ENCODE assay signal across 8 cellular contexts in the genomic region with DNA sequence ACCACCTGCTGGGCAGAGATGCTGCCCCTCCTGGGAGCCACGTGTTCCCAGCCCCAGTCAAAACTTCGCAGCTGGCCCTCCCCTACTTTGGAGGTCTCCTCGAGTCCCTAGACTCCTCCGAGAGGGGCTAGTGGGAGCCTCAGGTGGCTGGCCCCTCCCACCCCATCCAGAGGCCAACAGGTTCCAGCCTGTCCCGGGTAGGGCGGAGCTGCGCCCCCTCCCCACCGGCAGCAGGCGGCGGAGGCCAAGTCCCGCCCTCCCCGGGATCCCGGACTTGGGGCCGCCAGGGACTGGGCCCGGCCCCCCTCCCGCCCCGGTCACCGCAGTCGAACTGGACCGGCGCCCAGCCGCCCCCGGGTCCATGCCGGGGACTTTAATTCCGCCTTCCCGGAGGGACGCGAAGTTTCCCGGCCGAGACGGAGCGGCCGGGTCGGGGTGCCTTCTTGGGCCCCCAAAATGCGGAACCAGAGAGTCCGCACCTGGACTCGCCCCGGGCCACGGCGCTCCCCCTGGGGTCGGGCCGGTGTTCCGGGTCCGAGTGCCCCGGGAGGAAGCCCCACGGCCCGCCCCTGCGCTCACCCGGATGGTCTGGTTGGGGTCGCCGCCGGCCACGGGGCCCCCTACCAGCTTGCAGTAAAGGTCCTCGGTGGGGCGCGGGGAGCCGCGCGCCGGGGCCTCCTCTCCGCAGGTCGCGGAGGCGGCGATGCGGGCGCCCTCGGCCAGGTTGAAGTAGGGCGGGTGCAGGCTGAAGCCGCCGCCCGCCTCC. TPM values are rescaled to one million over a fixed set of nuclear protein-coding genes. Genes with fewer than 3 reads are reported as not detected.
DNase-seq lines count a peak whose midpoint lies in the region; ATAC-seq, FAIRE-seq and TF ChIP-seq lines count a peak whose summit lies in the region.

No MANE protein-coding gene starts in this region.

- CTCF ChIA-PET in endothelial cell of umbilical vein (lab: Charles Lee) = interaction anchor here (1.3 to 9.9 kb wide), 5 partner anchors 9 to 66 kb away, joined by 4 to 179 read pairs (median 6); partner anchors contain the start of gene RPS21
- CTCF ChIA-PET in naive thymus-derived CD4-positive, alpha-beta T cell (lab: Charles Lee) = no interaction called here
- CTCF ChIA-PET in activated naive CD4-positive, alpha-beta T cell treated with anti-CD3 and anti-CD28 coated beads for 36 hours (lab: Charles Lee) = no interaction called here

- H3K27me3 ChIP-seq in endothelial cell of umbilical vein (ENCODE audit: control insufficient read depth in 2 of 2, insufficient read depth in 2 of 2, low read length in 2 of 2) = no peaks in the 10 kb centered on the region
- peaks cover 0 to 20% of the 10 kb centered on the region in 2 donors for H3K27me3 ChIP-seq in naive thymus-derived CD4-positive, alpha-beta T cell (ENCODE audit: control insufficient read depth in 2 of 2, insufficient read depth in 2 of 2, low read length in 2 of 2)

- FAIRE-seq in GM12892 (lab: Jason Lieb, UNC) (no peak), endothelial cell of umbilical vein (lab: Jason Lieb, UNC) (no peak), GM19239 (lab: Jason Lieb, UNC) (no peak)

- no peak overlapping the region for H2AFZ ChIP-seq in endothelial cell of umbilical vein (ENCODE audit: low read depth, low read length)

- H3K9me3 Mint-ChIP-seq in naive thymus-derived CD4-positive, alpha-beta T cell = no peaks in the 10 kb centered on the region
- H3K9me3 Mint-ChIP-seq in activated naive CD4-positive, alpha-beta T cell treated with anti-CD3 and anti-CD28 coated beads for 36 hours = no peaks in the 10 kb centered on the region

- TF ChIP-seq POLR2A in GM12892 (IDR thresholded peaks at IDR 0.05; ENCODE audit: low read depth, low read length) (no peak), endothelial cell of umbilical vein (IDR thresholded peaks at IDR 0.05; ENCODE audit: low read depth, low read length) (no peak)

- no peak for TF ChIP-seq CTCF in endothelial cell of umbilical vein (IDR thresholded peaks at IDR 0.05; ENCODE audit: extremely low read depth in 1 of 2, insufficient read depth in 1 of 2, low read depth in 1 of 2, low read length in 2 of 2)

- DNase-seq in GM12892 (ENCODE audit: insufficient read length) = peak; percentile 59
- DNase-seq in NCI-H510A (lab: John Stamatoyannopoulos, UW) = peak; percentile 68
- no peak for DNase-seq in endothelial cell of umbilical vein (ENCODE audit: low read depth, low spot score)
- no peak for DNase-seq in naive thymus-derived CD4-positive, alpha-beta T cell
- no peak for DNase-seq in NCI-H2081 treated with DMSO at 0.1 percent for 48 hours (lab: John Stamatoyannopoulos, UW)
- DNase-seq in GM19239 (ENCODE audit: insufficient read length, low spot score) = no peak
- no peak for DNase-seq in activated naive CD4-positive, alpha-beta T cell treated with anti-CD3 and anti-CD28 coated beads for 36 hours
- no peak for DNase-seq in activated CD4-positive, alpha-beta T cell treated with anti-CD3 and anti-CD28 coated beads, Interleukin-2, amount 50 U/mL, for 1 hour

- dilution Hi-C loops in endothelial cell of umbilical vein (cut with MboI; ENCODE audit: extremely low pct_ligation_motif_present, low sequenced_read_pairs) = no loop called here

- H3K4me1 ChIP-seq in endothelial cell of umbilical vein (ENCODE audit: control insufficient read depth, extremely low read depth, insufficient read depth, low read length) = peaks cover 50% of the 10 kb centered on the region
- H3K4me1 ChIP-seq in naive thymus-derived CD4-positive, alpha-beta T cell (ENCODE audit: control insufficient read depth in 2 of 2, insufficient read depth in 2 of 2, low read length in 2 of 2) = peaks cover 0 to 11% of the 10 kb centered on the region in 2 donors

- peak overlapping the region; percentile 57 for H3K4me2 ChIP-seq in endothelial cell of umbilical vein (ENCODE audit: insufficient read depth, low read length)

- no peaks in the 10 kb centered on the region for H3K9me3 ChIP-seq in endothelial cell of umbilical vein (replicated peaks; ENCODE audit: control insufficient read depth, insufficient read depth, low read length)
- no peaks in the 10 kb centered on the region for H3K9me3 ChIP-seq in naive thymus-derived CD4-positive, alpha-beta T cell (ENCODE audit: control insufficient read depth in 2 of 3, low read length in 3 of 3)

- H3K36me3 ChIP-seq in endothelial cell of umbilical vein (ENCODE audit: control insufficient read depth in 2 of 2, extremely low read depth in 1 of 2, insufficient read depth in 2 of 2, low read length in 2 of 2) = no peaks in the 10 kb centered on the region
- H3K36me3 ChIP-seq in naive thymus-derived CD4-positive, alpha-beta T cell (ENCODE audit: control insufficient read depth in 2 of 3, insufficient read depth in 3 of 3, low read length in 3 of 3) = no peaks in the 10 kb centered on the region

- peaks cover 51% of the 10 kb centered on the region for H3K79me2 ChIP-seq in endothelial cell of umbilical vein (ENCODE audit: control insufficient read depth, insufficient read depth, low read length)

- intact Hi-C loops in endothelial cell of umbilical vein (cut with micrococcal nuclease) = no loop called here
- intact Hi-C loops in naive thymus-derived CD4-positive, alpha-beta T cell (cut with micrococcal nuclease) = loop anchor here in 1 of 2 donors (5.0 kb wide), 1 partner anchor 64 kb away; the partner anchor contains the start of gene ADRM1
- intact Hi-C loops in activated naive CD4-positive, alpha-beta T cell treated with anti-CD3 and anti-CD28 coated beads for 36 hours (cut with micrococcal nuclease) = loop anchor here (5.0 kb wide), 1 partner anchor 64 kb away; the partner anchor contains the start of gene ADRM1

- H4K20me1 ChIP-seq in endothelial cell of umbilical vein (replicated peaks; ENCODE audit: control insufficient read depth, extremely low read depth, insufficient read depth, low read length) = no peaks in the 10 kb centered on the region

- H3K27me3 Mint-ChIP-seq in naive thymus-derived CD4-positive, alpha-beta T cell = peaks cover 13 to 34% (median 21%) of the 10 kb centered on the region in 5 donors
- H3K27me3 Mint-ChIP-seq in activated naive CD4-positive, alpha-beta T cell treated with anti-CD3 and anti-CD28 coated beads for 36 hours (ENCODE audit: low read depth) = peaks cover 21% of the 10 kb centered on the region

- H3K4me3 Mint-ChIP-seq in naive thymus-derived CD4-positive, alpha-beta T cell = peak overlapping the region in 4 of 10 donors; percentile 12 to 47 (median 35)
- no peak overlapping the region for H3K4me3 Mint-ChIP-seq in activated naive CD4-positive, alpha-beta T cell treated with anti-CD3 and anti-CD28 coated beads for 36 hours

- H3K4me1 Mint-ChIP-seq in naive thymus-derived CD4-positive, alpha-beta T cell = peaks cover 0 to 8% (median 0%) of the 10 kb centered on the region in 7 donors
- H3K4me1 Mint-ChIP-seq in activated naive CD4-positive, alpha-beta T cell treated with anti-CD3 and anti-CD28 coated beads for 36 hours (ENCODE audit: low read depth) = peaks cover 6% of the 10 kb centered on the region

- no peak overlapping the region for H3K27ac Mint-ChIP-seq in naive thymus-derived CD4-positive, alpha-beta T cell
- H3K27ac Mint-ChIP-seq in activated naive CD4-positive, alpha-beta T cell treated with anti-CD3 and anti-CD28 coated beads for 36 hours = no peak overlapping the region

- peak; percentile 4 for ATAC-seq in naive thymus-derived CD4-positive, alpha-beta T cell

- no TSS peak for BruUV-seq in endothelial cell of umbilical vein (replicated peaks; lab: Mats Ljungman, UMichigan)

- H3K36me3 Mint-ChIP-seq in naive thymus-derived CD4-positive, alpha-beta T cell = no peaks in the 10 kb centered on the region
- H3K36me3 Mint-ChIP-seq in activated naive CD4-positive, alpha-beta T cell treated with anti-CD3 and anti-CD28 coated beads for 36 hours (ENCODE audit: low read depth) = no peaks in the 10 kb centered on the region

- peak overlapping the region; percentile 21 for H3K27ac ChIP-seq in endothelial cell of umbilical vein (ENCODE audit: insufficient read depth, low read depth, low read length)
- no peak overlapping the region for H3K27ac ChIP-seq in naive thymus-derived CD4-positive, alpha-beta T cell (ENCODE audit: low read depth, low read length)

- peak overlapping the region; percentile 71 for H3K9ac ChIP-seq in endothelial cell of umbilical vein (replicated peaks; ENCODE audit: extremely low read depth, insufficient read depth, low read length)

- POLR2A ChIA-PET in endothelial cell of umbilical vein (lab: Charles Lee) = no interaction called here
- POLR2A ChIA-PET in naive thymus-derived CD4-positive, alpha-beta T cell (lab: Charles Lee) = no interaction called here

- no peaks in the 10 kb centered on the region for H3K9me1 ChIP-seq in endothelial cell of umbilical vein (replicated peaks; ENCODE audit: control insufficient read depth, extremely low read depth, insufficient read depth, low read length)

- H3K4me3 ChIP-seq in endothelial cell of umbilical vein (replicated peaks in 1 of 3; ENCODE audit: insufficient read depth in 1 of 3, low read depth in 1 of 3, low read length in 3 of 3) = peak overlapping the region; percentile 41 to 71 (median 60)
- no peak overlapping the region for H3K4me3 ChIP-seq in naive thymus-derived CD4-positive, alpha-beta T cell (ENCODE audit: low read length)

RNA-seq across cellular contexts. Expression of gene LAMA5, which starts 0.6 kb away (rescaled TPM):
- polyA plus RNA-seq in GM12892 (2012; ENCODE audit: missing spikeins) = 1.6 TPM
- 138 and 145 TPM in 2 replicates for total RNA-seq in endothelial cell of umbilical vein
- 24.0 and 27.2 TPM in 2 replicates for polyA plus RNA-seq in endothelial cell of umbilical vein
- polyA plus RNA-seq in endothelial cell of umbilical vein (2011; cell fraction: cytosol; rRNA removed) = 11.0 and 16.9 TPM in 2 replicates
- polyA plus RNA-seq in endothelial cell of umbilical vein (2011; cell fraction: nucleus; rRNA removed) = 154 and 169 TPM in 2 replicates
- 61.7 and 63.1 TPM in 2 replicates for polyA plus RNA-seq in endothelial cell of umbilical vein (2012)
- 18.0 and 30.4 TPM in 2 replicates for polyA minus RNA-seq in endothelial cell of umbilical vein
- 51.0 TPM for polyA minus RNA-seq in endothelial cell of umbilical vein (2011; cell fraction: cytosol; rRNA and poly(A)+ RNA removed)
- polyA minus RNA-seq in endothelial cell of umbilical vein (2011; cell fraction: nucleus; rRNA and poly(A)+ RNA removed) = 57.6 and 115 TPM in 2 replicates
- total RNA-seq in naive thymus-derived CD4-positive, alpha-beta T cell = 1 to 10 TPM in 1 of 5 experiments, under 1 TPM in 4; 0.05 to 1.3 (median 0.57) TPM
- polyA plus RNA-seq in naive thymus-derived CD4-positive, alpha-beta T cell = not detected
- total RNA-seq in activated naive CD4-positive, alpha-beta T cell treated with anti-CD3 and anti-CD28 coated beads for 36 hours = 1 to 10 TPM in 1 of 2 experiments, under 1 TPM in 1; 0.81 to 1.5 TPM

RNA-seq across cellular contexts. Expression of gene RPS21, which starts 20.4 kb away (rescaled TPM):
- polyA plus RNA-seq in GM12892 (2012; ENCODE audit: missing spikeins) = 4,195 TPM
- total RNA-seq in endothelial cell of umbilical vein = 1,627 and 1,644 TPM in 2 replicates
- 6,186 and 7,710 TPM in 2 replicates for polyA plus RNA-seq in endothelial cell of umbilical vein
- polyA plus RNA-seq in endothelial cell of umbilical vein (2011; cell fraction: cytosol; rRNA removed) = 7,058 and 7,187 TPM in 2 replicates
- 1,710 and 1,727 TPM in 2 replicates for polyA plus RNA-seq in endothelial cell of umbilical vein (2011; cell fraction: nucleus; rRNA removed)
- 3,439 and 5,474 TPM in 2 replicates for polyA plus RNA-seq in endothelial cell of umbilical vein (2012)
- 1,355 and 1,842 TPM in 2 replicates for polyA minus RNA-seq in endothelial cell of umbilical vein
- 1,457 TPM for polyA minus RNA-seq in endothelial cell of umbilical vein (2011; cell fraction: cytosol; rRNA and poly(A)+ RNA removed)
- polyA minus RNA-seq in endothelial cell of umbilical vein (2011; cell fraction: nucleus; rRNA and poly(A)+ RNA removed) = 192 and 301 TPM in 2 replicates
- total RNA-seq in naive thymus-derived CD4-positive, alpha-beta T cell = 1,000 to 10,000 TPM; 2,026 to 3,407 (median 3,308) TPM
- polyA plus RNA-seq in naive thymus-derived CD4-positive, alpha-beta T cell = 1,000 to 10,000 TPM; 3,163 to 3,458 TPM
- 1,000 to 10,000 TPM; 2,995 to 3,072 TPM for total RNA-seq in activated naive CD4-positive, alpha-beta T cell treated with anti-CD3 and anti-CD28 coated beads for 36 hours

RNA-seq across cellular contexts. Expression of gene CABLES2, which starts 40.5 kb away (rescaled TPM):
- polyA plus RNA-seq in GM12892 (2012; ENCODE audit: missing spikeins) = 6.3 TPM
- total RNA-seq in endothelial cell of umbilical vein = 9.9 TPM in 2 replicates
- 7.4 and 7.8 TPM in 2 replicates for polyA plus RNA-seq in endothelial cell of umbilical vein
- 7.5 and 7.8 TPM in 2 replicates for polyA plus RNA-seq in endothelial cell of umbilical vein (2011; cell fraction: cytosol; rRNA removed)
- polyA plus RNA-seq in endothelial cell of umbilical vein (2011; cell fraction: nucleus; rRNA removed) = 9.0 and 9.8 TPM in 2 replicates
- 6.9 and 7.1 TPM in 2 replicates for polyA plus RNA-seq in endothelial cell of umbilical vein (2012)
- polyA minus RNA-seq in endothelial cell of umbilical vein = 6.4 and 7.2 TPM in 2 replicates
- 6.6 TPM for polyA minus RNA-seq in endothelial cell of umbilical vein (2011; cell fraction: cytosol; rRNA and poly(A)+ RNA removed)
- 4.0 and 4.8 TPM in 2 replicates for polyA minus RNA-seq in endothelial cell of umbilical vein (2011; cell fraction: nucleus; rRNA and poly(A)+ RNA removed)
- total RNA-seq in naive thymus-derived CD4-positive, alpha-beta T cell = 10 to 100 TPM in 1 of 5 experiments, 1 to 10 TPM in 4; 4.3 to 16.7 (median 6.3) TPM
- polyA plus RNA-seq in naive thymus-derived CD4-positive, alpha-beta T cell = 1 to 10 TPM in 1 of 2 donors, under 1 TPM in 1; 0.61 to 1.8 TPM
- total RNA-seq in activated naive CD4-positive, alpha-beta T cell treated with anti-CD3 and anti-CD28 coated beads for 36 hours = 1 to 10 TPM; 3.6 to 5.1 TPM

Comparison
In these comparisons a context has a peak if more than half of its experiments do, and no peak if none do; other contexts are left out.
1. DNase-seq: peak in GM12892 (single experiment) and NCI-H510A (single experiment); none in endothelial cell of umbilical vein (single experiment), naive thymus-derived CD4-positive, alpha-beta T cell (0 of 9), NCI-H2081 treated with DMSO at 0.1 percent for 48 hours (single experiment), GM19239 (single experiment), activated naive CD4-positive, alpha-beta T cell treated with anti-CD3 and anti-CD28 coated beads for 36 hours (single experiment) and activated CD4-positive, alpha-beta T cell treated with anti-CD3 and anti-CD28 coated beads, Interleukin-2, amount 50 U/mL, for 1 hour (single experiment).
2. RNA of gene LAMA5, which starts 0.6 kb away (total RNA-seq): 138 to 145 TPM in endothelial cell of umbilical vein; 0.81 to 1.5 TPM in activated naive CD4-positive, alpha-beta T cell treated with anti-CD3 and anti-CD28 coated beads for 36 hours and 0.05 to 1.3 TPM in naive thymus-derived CD4-positive, alpha-beta T cell; every median in the first group is over 10 times any median in the second.